33 cellular contexts compared by ENCODE assay signal in genomic region chr9:129733632-129733953, GRCh38. TPM values are rescaled to one million over a fixed set of nuclear protein-coding genes. Genes with fewer than 3 reads are reported as not detected.
"Had no signal": no experiment of that assay in that cellular context is flagged by ENCODE, and none has a peak within 500 bp of the region (broad histone marks: within the 10 kb centered on the region; RNA-seq: fewer than 3 reads in every experiment).

No MANE protein-coding gene starts in this region.

- FAIRE-seq: endometrium, endothelial cell of umbilical vein had no signal

- H3K27me3 ChIP-seq: ascending aorta, breast epithelium, cardiac muscle cell had no signal

- H3K27ac ChIP-seq: ascending aorta, breast epithelium, cardiac muscle cell, colonic mucosa, epithelial cell of prostate, esophagus squamous epithelium had no signal

- H3K27me3 Mint-ChIP-seq: activated CD4-positive, alpha-beta T cell treated with anti-CD3 and anti-CD28 coated beads for 36 hours had no signal

- ATAC-seq: activated CD4-positive, alpha-beta T cell treated with anti-CD3 and anti-CD28 coated beads for 36 hours; activated CD8-positive, alpha-beta memory T cell treated with anti-CD3 and anti-CD28 coated beads, Interleukin-2, amount 10 ng/mL, durations not matched to agents 7 days and 5 days; activated CD8-positive, alpha-beta T cell treated with anti-CD3 and anti-CD28 coated beads, Interleukin-2, amount 10 ng/mL, durations not matched to agents 7 days and 5 days; activated naive CD4-positive, alpha-beta T cell treated with anti-CD3 and anti-CD28 coated beads, Interleukin-2, amount 50 U/mL, for 72 hours; T-cell had no signal

- H3K36me3 Mint-ChIP-seq: activated CD4-positive, alpha-beta memory T cell treated with anti-CD3 and anti-CD28 coated beads for 36 hours; activated CD8-positive, alpha-beta memory T cell treated with anti-CD3 and anti-CD28 coated beads, Interleukin-2, amount 10 ng/mL, durations not matched to agents 7 days and 5 days; activated naive CD4-positive, alpha-beta T cell treated with anti-CD3 and anti-CD28 coated beads, Interleukin-2, amount 10 ng/mL, durations not matched to agents 7 days and 5 days; activated naive CD4-positive, alpha-beta T cell treated with anti-CD3 and anti-CD28 coated beads, Interleukin-2, amount 50 U/mL, for 72 hours; activated naive CD8-positive, alpha-beta T cell treated with anti-CD3 and anti-CD28 coated beads, Interleukin-2, amount 10 ng/mL, durations not matched to agents 7 days and 5 days; brain; T-cell had no signal

- H3K9me3 ChIP-seq: ascending aorta, breast epithelium, colonic mucosa, esophagus squamous epithelium had no signal

- DNase-seq: activated CD4-positive, alpha-beta memory T cell treated with anti-CD3 and anti-CD28 coated beads for 36 hours; activated CD4-positive, alpha-beta T cell treated with anti-CD3 and anti-CD28 coated beads for 36 hours; activated CD4-positive, alpha-beta T cell treated with anti-CD3 and anti-CD28 coated beads, Interleukin-2, amount 10 ng/mL, durations not matched to agents 24 days and 14 days; activated CD4-positive, CD25-positive, alpha-beta regulatory T cell; activated CD4-positive, CD25-positive, alpha-beta regulatory T cell treated with anti-CD3 and anti-CD28 coated beads, Interleukin-2, amount 50 U/mL, for 72 hours; activated CD8-positive, alpha-beta memory T cell treated with anti-CD3 and anti-CD28 coated beads, Interleukin-2, amount 10 ng/mL, durations not matched to agents 7 days and 5 days; activated CD8-positive, alpha-beta memory T cell treated with anti-CD3 and anti-CD28 coated beads, Interleukin-2, amount 50 U/mL, for 4 hours; activated CD8-positive, alpha-beta T cell treated with anti-CD3 and anti-CD28 coated beads, Interleukin-2, amount 10 ng/mL, durations not matched to agents 7 days and 5 days; activated gamma-delta T cell; activated naive CD4-positive, alpha-beta T cell; activated naive CD4-positive, alpha-beta T cell treated with anti-CD3 and anti-CD28 coated beads, Interleukin-2, amount 10 ng/mL, durations not matched to agents 7 days and 5 days; activated naive CD8-positive, alpha-beta T cell treated with anti-CD3 and anti-CD28 coated beads, Interleukin-2, amount 10 ng/mL, durations not matched to agents 7 days and 5 days; activated T-cell treated with anti-CD3 and anti-CD28 coated beads, Interleukin-2, amount 50 U/mL, for 1 hour; activated T-cell treated with anti-CD3 and anti-CD28 coated beads, Interleukin-2, amount 50 U/mL, for 48 hours; central memory CD4-positive, alpha-beta T cell; cerebellar nuclear complex; colonic mucosa; effector CD8-positive, alpha-beta T cell; esophagus squamous epithelium; foreskin melanocyte; SW 1271; T-cell; T-helper 2 cell had no signal

- H3K4me3 Mint-ChIP-seq: activated CD4-positive, alpha-beta memory T cell treated with anti-CD3 and anti-CD28 coated beads for 36 hours; activated CD4-positive, alpha-beta T cell treated with anti-CD3 and anti-CD28 coated beads for 36 hours; activated CD4-positive, alpha-beta T cell treated with anti-CD3 and anti-CD28 coated beads, Interleukin-2, amount 10 ng/mL, durations not matched to agents 24 days and 14 days; activated CD8-positive, alpha-beta memory T cell treated with anti-CD3 and anti-CD28 coated beads, Interleukin-2, amount 10 ng/mL, durations not matched to agents 7 days and 5 days; activated CD8-positive, alpha-beta T cell treated with anti-CD3 and anti-CD28 coated beads, Interleukin-2, amount 10 ng/mL, durations not matched to agents 7 days and 5 days; activated naive CD4-positive, alpha-beta T cell treated with anti-CD3 and anti-CD28 coated beads, Interleukin-2, amount 10 ng/mL, durations not matched to agents 7 days and 5 days; activated naive CD8-positive, alpha-beta T cell treated with anti-CD3 and anti-CD28 coated beads, Interleukin-2, amount 10 ng/mL, durations not matched to agents 7 days and 5 days; activated T-helper 1 cell treated with anti-CD3 and anti-CD28 coated beads, Interleukin-12 subunit alpha, Interleukin-12 subunit beta, Interleukin-2, Interleukin-4 antibody, amounts not matched to agents 30 ng/mL and 10 ng/mL and 1 ng/mL, durations not matched to agents 14 hours and 24 hours and 36 hours; brain; T-cell had no signal

- H3K27ac Mint-ChIP-seq: activated CD4-positive, alpha-beta memory T cell treated with anti-CD3 and anti-CD28 coated beads for 36 hours; activated CD4-positive, alpha-beta T cell treated with anti-CD3 and anti-CD28 coated beads for 36 hours; activated CD4-positive, alpha-beta T cell treated with anti-CD3 and anti-CD28 coated beads, Interleukin-2, amount 10 ng/mL, durations not matched to agents 24 days and 14 days; activated CD8-positive, alpha-beta memory T cell treated with anti-CD3 and anti-CD28 coated beads, Interleukin-2, amount 10 ng/mL, durations not matched to agents 7 days and 5 days; activated CD8-positive, alpha-beta T cell treated with anti-CD3 and anti-CD28 coated beads, Interleukin-2, amount 10 ng/mL, durations not matched to agents 7 days and 5 days; activated naive CD4-positive, alpha-beta T cell treated with anti-CD3 and anti-CD28 coated beads, Interleukin-2, amount 10 ng/mL, durations not matched to agents 7 days and 5 days; activated naive CD4-positive, alpha-beta T cell treated with anti-CD3 and anti-CD28 coated beads, Interleukin-2, amount 50 U/mL, for 72 hours; activated naive CD8-positive, alpha-beta T cell treated with anti-CD3 and anti-CD28 coated beads, Interleukin-2, amount 10 ng/mL, durations not matched to agents 7 days and 5 days; activated T-helper 1 cell treated with anti-CD3 and anti-CD28 coated beads, Interleukin-12 subunit alpha, Interleukin-12 subunit beta, Interleukin-2, Interleukin-4 antibody, amounts not matched to agents 30 ng/mL and 10 ng/mL and 1 ng/mL, durations not matched to agents 14 hours and 24 hours and 36 hours; brain; T-cell had no signal

- H3K4me3 ChIP-seq: ascending aorta, breast epithelium, cardiac muscle cell, colonic mucosa, esophagus squamous epithelium had no signal

- H3K4me1 ChIP-seq: ascending aorta, colonic mucosa had no signal

- H3K9me3 Mint-ChIP-seq: activated CD4-positive, alpha-beta memory T cell treated with anti-CD3 and anti-CD28 coated beads for 36 hours; activated CD4-positive, alpha-beta T cell treated with anti-CD3 and anti-CD28 coated beads, Interleukin-2, amount 10 ng/mL, durations not matched to agents 24 days and 14 days; activated naive CD4-positive, alpha-beta T cell treated with anti-CD3 and anti-CD28 coated beads, Interleukin-2, amount 10 ng/mL, durations not matched to agents 7 days and 5 days; activated naive CD4-positive, alpha-beta T cell treated with anti-CD3 and anti-CD28 coated beads, Interleukin-2, amount 50 U/mL, for 72 hours; activated naive CD8-positive, alpha-beta T cell treated with anti-CD3 and anti-CD28 coated beads, Interleukin-2, amount 10 ng/mL, durations not matched to agents 7 days and 5 days; activated T-helper 1 cell treated with anti-CD3 and anti-CD28 coated beads, Interleukin-12 subunit alpha, Interleukin-12 subunit beta, Interleukin-2, Interleukin-4 antibody, amounts not matched to agents 30 ng/mL and 10 ng/mL and 1 ng/mL, durations not matched to agents 14 hours and 24 hours and 36 hours; brain; T-cell had no signal

- H3K36me3 ChIP-seq: ascending aorta, breast epithelium, cardiac muscle cell, colonic mucosa, esophagus squamous epithelium had no signal

RNA-seq across cellular contexts. Expression of gene PTGES, which starts 19.2 kb away (rescaled TPM):
- total RNA-seq: activated CD4-positive, alpha-beta memory T cell treated with anti-CD3 and anti-CD28 coated beads for 36 hours; activated CD8-positive, alpha-beta memory T cell treated with anti-CD3 and anti-CD28 coated beads for 36 hours; activated CD8-positive, alpha-beta memory T cell treated with anti-CD3 and anti-CD28 coated beads, Interleukin-2, amount 10 ng/mL, durations not matched to agents 7 days and 5 days; activated CD8-positive, alpha-beta T cell treated with anti-CD3 and anti-CD28 coated beads, Interleukin-2, amount 10 ng/mL, durations not matched to agents 7 days and 5 days; activated naive CD8-positive, alpha-beta T cell treated with anti-CD3 and anti-CD28 coated beads, Interleukin-2, amount 10 ng/mL, durations not matched to agents 7 days and 5 days; endothelial cell of umbilical vein; T-cell had no signal
- polyA plus RNA-seq: endothelial cell of umbilical vein had no signal
